8 cellular contexts compared by ENCODE assay signal in genomic region chr11:48019230-48019584, GRCh38. TPM values are rescaled to one million over a fixed set of nuclear protein-coding genes. Genes with fewer than 3 reads are reported as not detected.
A peak's percentile ranks its signal among the peaks of the same experiment; 100 is the strongest.
DNase-seq lines count a peak whose midpoint lies in the region; ATAC-seq and TF ChIP-seq lines count a peak whose summit lies in the region.

No MANE protein-coding gene starts in this region.

- no peak for TF ChIP-seq CTCF in glutamatergic neuron (IDR thresholded peaks at IDR 0.05; ENCODE audit: partially characterized antibody, unreplicated experiment)

- H3K27me3 Mint-ChIP-seq in activated CD4-positive, alpha-beta T cell treated with anti-CD3 and anti-CD28 coated beads for 36 hours, result no peaks in the 10 kb centered on the region
- H3K27me3 Mint-ChIP-seq in glutamatergic neuron (ENCODE audit: unreplicated experiment), result peaks cover 5% of the 10 kb centered on the region

- peaks cover 79% of the 10 kb centered on the region for H3K4me1 Mint-ChIP-seq in activated CD4-positive, alpha-beta T cell treated with anti-CD3 and anti-CD28 coated beads for 36 hours
- H3K4me1 Mint-ChIP-seq in glutamatergic neuron (ENCODE audit: low read depth, unreplicated experiment), result peaks cover 10% of the 10 kb centered on the region

- H3K36me3 Mint-ChIP-seq in activated CD4-positive, alpha-beta T cell treated with anti-CD3 and anti-CD28 coated beads for 36 hours (ENCODE audit: low read depth), result peaks cover 13% of the 10 kb centered on the region
- H3K36me3 Mint-ChIP-seq in glutamatergic neuron (ENCODE audit: unreplicated experiment), result no peaks in the 10 kb centered on the region

- POLR2A ChIA-PET in activated CD4-positive, alpha-beta T cell treated with anti-CD3 and anti-CD28 coated beads for 36 hours (lab: Charles Lee), result interaction anchor here (0.6 kb wide), 1 partner anchor 33 kb away, joined by 4 read pairs; no protein-coding TSS in a partner anchor

- ATAC-seq in activated CD4-positive, alpha-beta T cell treated with anti-CD3 and anti-CD28 coated beads for 36 hours, result peak; percentile 66
- peak; percentile 70 for ATAC-seq in stimulated activated naive CD8-positive, alpha-beta T cell treated with anti-CD3 and anti-CD28 coated beads, Interleukin-15, Interleukin-2, amounts not matched to agents 100 U/mL and 50 U/mL, for 24 hours
- ATAC-seq in HG03571 (IDR thresholded peaks at IDR 0.05; ENCODE audit: unreplicated experiment), result no peak

- peak overlapping the region; percentile 76 for H3K27ac Mint-ChIP-seq in activated CD4-positive, alpha-beta T cell treated with anti-CD3 and anti-CD28 coated beads for 36 hours
- no peak overlapping the region for H3K27ac Mint-ChIP-seq in glutamatergic neuron (ENCODE audit: unreplicated experiment)

- peak; percentile 52 for DNase-seq in activated CD4-positive, alpha-beta T cell treated with anti-CD3 and anti-CD28 coated beads for 36 hours
- no peak for DNase-seq in activated CD4-positive, alpha-beta T cell treated with anti-CD3 and anti-CD28 coated beads, Interleukin-2, amount 50 U/mL, for 1 hour
- DNase-seq in SK-N-DZ (ENCODE audit: low spot score) (peak; percentile 43), glutamatergic neuron (peak; percentile 24), mucosa of gallbladder (ENCODE audit: low spot score) (no peak), GM19238 (ENCODE audit: insufficient read length, low spot score) (no peak)
- no peak for DNase-seq in stimulated activated naive CD8-positive, alpha-beta T cell treated with anti-CD3 and anti-CD28 coated beads, Interleukin-15, Interleukin-2, amounts not matched to agents 100 U/mL and 50 U/mL, for 24 hours

- peak overlapping the region; percentile 13 for H3K4me3 Mint-ChIP-seq in activated CD4-positive, alpha-beta T cell treated with anti-CD3 and anti-CD28 coated beads for 36 hours
- no peak overlapping the region for H3K4me3 Mint-ChIP-seq in glutamatergic neuron (ENCODE audit: unreplicated experiment)

- CTCF ChIA-PET in activated CD4-positive, alpha-beta T cell treated with anti-CD3 and anti-CD28 coated beads for 36 hours (lab: Charles Lee), result interaction anchor here (0.9 to 2.9 kb wide), 4 partner anchors 13 to 84 kb away, joined by 3 to 13 read pairs (median 7); no protein-coding TSS in a partner anchor

- intact Hi-C loops in activated CD4-positive, alpha-beta T cell treated with anti-CD3 and anti-CD28 coated beads for 36 hours (cut with DNase I, micrococcal nuclease), result no loop called here

- H3K9me3 Mint-ChIP-seq in activated CD4-positive, alpha-beta T cell treated with anti-CD3 and anti-CD28 coated beads for 36 hours (ENCODE audit: low read depth), result no peaks in the 10 kb centered on the region
- peaks cover 2% of the 10 kb centered on the region for H3K9me3 Mint-ChIP-seq in glutamatergic neuron (ENCODE audit: unreplicated experiment)

RNA-seq across cellular contexts. Expression of gene PTPRJ, which starts 38.8 kb away (rescaled TPM):
- total RNA-seq in activated CD4-positive, alpha-beta T cell treated with anti-CD3 and anti-CD28 coated beads for 36 hours, result 10 to 100 TPM; 20.8 to 21.3 TPM
- polyA plus RNA-seq in SK-N-DZ (2014; cell fraction: cytosol; rRNA removed), result 0.14 and 0.30 TPM in 2 replicates
- polyA plus RNA-seq in SK-N-DZ (2014; cell fraction: nucleus; rRNA removed), result 0.12 TPM in 1 of 2 replicates, not detected in the other
- 2.4 TPM for total RNA-seq in glutamatergic neuron (ENCODE audit: unreplicated experiment)
- total RNA-seq in mucosa of gallbladder, result 53.4 TPM

Comparison
In these comparisons a context has a peak if more than half of its experiments do, and no peak if none do; other contexts are left out.
1. DNase-seq: peak in activated CD4-positive, alpha-beta T cell treated with anti-CD3 and anti-CD28 coated beads for 36 hours (single experiment), SK-N-DZ (single experiment) and glutamatergic neuron (single experiment); none in activated CD4-positive, alpha-beta T cell treated with anti-CD3 and anti-CD28 coated beads, Interleukin-2, amount 50 U/mL, for 1 hour (single experiment), stimulated activated naive CD8-positive, alpha-beta T cell treated with anti-CD3 and anti-CD28 coated beads, Interleukin-15, Interleukin-2, amounts not matched to agents 100 U/mL and 50 U/mL, for 24 hours (single experiment), mucosa of gallbladder (single experiment) and GM19238 (single experiment).